13 cellular contexts compared by ENCODE assay signal in genomic region chr7:28405662-28406061, GRCh38. TPM values are rescaled to one million over a fixed set of nuclear protein-coding genes. Genes with fewer than 3 reads are reported as not detected.
A peak's percentile ranks its signal among the peaks of the same experiment; 100 is the strongest.
DNase-seq lines count a peak whose midpoint lies in the region; FAIRE-seq and TF ChIP-seq lines count a peak whose summit lies in the region.
"Had no signal": no experiment of that assay in that cellular context is flagged by ENCODE, and none has a peak within 500 bp of the region (broad histone marks: within the 10 kb centered on the region; RNA-seq: fewer than 3 reads in every experiment).

No MANE protein-coding gene starts in this region.

- H4K20me1 ChIP-seq in mammary epithelial cell (ENCODE audit: insufficient read depth, low read length) = no peaks in the 10 kb centered on the region

- no peak for FAIRE-seq in small intestine (lab: Jason Lieb, UNC)
- FAIRE-seq: GM18507 had no signal

- H3K4me1 Mint-ChIP-seq in type B pancreatic cell (ENCODE audit: unreplicated experiment) = peaks cover 17% of the 10 kb centered on the region

- H3K9me3 ChIP-seq in A673 (ENCODE audit: low read depth, low read length, poor library complexity, severe bottlenecking) (no peaks in the 10 kb centered on the region), mammary epithelial cell (replicated peaks; ENCODE audit: insufficient read depth, low read length) (no peaks in the 10 kb centered on the region), small intestine (ENCODE audit: control insufficient read depth, low read depth) (no peaks in the 10 kb centered on the region)
- H3K9me3 ChIP-seq: HAP-1 had no signal

- POLR2A ChIA-PET in A673 (lab: Charles Lee; ENCODE audit: low non-redundant PET) = no interaction called here

- H3K27me3 Mint-ChIP-seq in type B pancreatic cell = peaks cover 53% of the 10 kb centered on the region

- H3K9me3 Mint-ChIP-seq in type B pancreatic cell = no peaks in the 10 kb centered on the region

- BruUV-seq in A673 (replicated peaks; lab: Mats Ljungman, UMichigan) (no TSS peak), mammary epithelial cell (replicated peaks; lab: Mats Ljungman, UMichigan) (no TSS peak)

- H3K9ac ChIP-seq in mammary epithelial cell (ENCODE audit: insufficient read depth, low read length) = no peak overlapping the region

- peaks cover 15% of the 10 kb centered on the region for H3K27me3 ChIP-seq in A673 (replicated peaks; ENCODE audit: insufficient read depth, low read depth, low read length, poor library complexity)
- no peaks in the 10 kb centered on the region for H3K27me3 ChIP-seq in mammary epithelial cell (ENCODE audit: insufficient read depth, low read length)
- peaks cover 4 to 11% of the 10 kb centered on the region in 2 donors for H3K27me3 ChIP-seq in small intestine (ENCODE audit: control insufficient read depth in 2 of 2, insufficient read depth in 2 of 2, low read length in 2 of 2)

- H3K27ac ChIP-seq in A673 (ENCODE audit: low read depth, low read length, poor library complexity, severe bottlenecking) = no peak overlapping the region
- H3K27ac ChIP-seq in mammary epithelial cell (ENCODE audit: insufficient read depth, low read depth, low read length) = peak overlapping the region; percentile 50
- no peak overlapping the region for H3K27ac ChIP-seq in small intestine (ENCODE audit: low read depth in 1 of 2, low read length in 1 of 2)
- H3K27ac ChIP-seq: C4-2B had no signal

- no peak overlapping the region for H2AFZ ChIP-seq in mammary epithelial cell (ENCODE audit: low read depth, low read length)

- H3K36me3 Mint-ChIP-seq in type B pancreatic cell = no peaks in the 10 kb centered on the region
- H3K36me3 Mint-ChIP-seq: naive B cell had no signal

- no peak overlapping the region for H3K27ac Mint-ChIP-seq in type B pancreatic cell
- H3K27ac Mint-ChIP-seq: naive B cell had no signal

- H3K36me3 ChIP-seq in A673 (ENCODE audit: insufficient read depth, low read length, poor library complexity, severe bottlenecking) (no peaks in the 10 kb centered on the region), mammary epithelial cell (ENCODE audit: insufficient read depth, low read length) (no peaks in the 10 kb centered on the region), small intestine (ENCODE audit: control insufficient read depth in 2 of 2, insufficient read depth in 2 of 2, low read length in 2 of 2) (no peaks in the 10 kb centered on the region)
- H3K36me3 ChIP-seq: HAP-1 had no signal

- intact Hi-C loops in A673 (cut with micrococcal nuclease; ENCODE audit: unreplicated experiment) (no loop called here), mammary epithelial cell (cut with micrococcal nuclease) (loop anchor here (5.0 kb wide), 4 partner anchors 108 to 452 kb away; no protein-coding TSS in a partner anchor)

- peak overlapping the region; percentile 16 for H3K4me2 ChIP-seq in mammary epithelial cell (ENCODE audit: insufficient read depth, low read depth, low read length)

- CTCF ChIA-PET in A673 (lab: Charles Lee) (no interaction called here), mammary epithelial cell (lab: Charles Lee; ENCODE audit: low non-redundant PET) (no interaction called here)

- H3K4me1 ChIP-seq in A673 (ENCODE audit: insufficient read depth, low read length, poor library complexity, severe bottlenecking) (peaks cover 4% of the 10 kb centered on the region), mammary epithelial cell (ENCODE audit: insufficient read depth, low read length) (peaks cover 36% of the 10 kb centered on the region), small intestine (ENCODE audit: control insufficient read depth in 2 of 2, insufficient read depth in 1 of 2, low read depth in 1 of 2, low read length in 1 of 2) (peaks cover 0 to 3% of the 10 kb centered on the region in 2 donors)
- H3K4me1 ChIP-seq: HAP-1 had no signal

- H3K4me3 Mint-ChIP-seq in type B pancreatic cell = no peak overlapping the region

- TF ChIP-seq CTCF in A673 (conservative IDR thresholded peaks at IDR 0.05; ENCODE audit: low read depth, low read length) (no peak), mammary epithelial cell (conservative IDR thresholded peaks at IDR 0.05 in 1 of 2, IDR thresholded peaks at IDR 0.05 in 1 of 2; ENCODE audit: extremely low read depth in 1 of 2, insufficient read depth in 1 of 2, low read depth in 1 of 2, low read length in 2 of 2) (no peak), type B pancreatic cell (conservative IDR thresholded peaks at IDR 0.05) (no peak)

- no peaks in the 10 kb centered on the region for H3K79me2 ChIP-seq in mammary epithelial cell (ENCODE audit: insufficient read depth, low read length)

- 11% methylated on average over 5 of the region's 5 CpGs for WGBS in mammary epithelial cell (ENCODE audit: low coverage, missing lambda C conversion rate)
- 47 to 57% (median 49%) methylated on average over 5 of the region's 5 CpGs for WGBS in small intestine, 3 donors

- in situ Hi-C loops in mammary epithelial cell (cut with MboI; ENCODE audit: low sequenced_read_pairs in 2 of 2) = no loop called here

- dilution Hi-C loops in mammary epithelial cell (cut with HindIII; ENCODE audit: low sequenced_read_pairs) = no loop called here

- H3K4me3 ChIP-seq in A673 (ENCODE audit: low read depth, low read length, poor library complexity, severe bottlenecking) = no peak overlapping the region
- H3K4me3 ChIP-seq in mammary epithelial cell (replicated peaks in 1 of 3; ENCODE audit: insufficient read depth in 1 of 3, low read depth in 2 of 3, low read length in 3 of 3) = no peak overlapping the region
- H3K4me3 ChIP-seq in small intestine (ENCODE audit: low read depth in 1 of 2, low read length in 2 of 2) = no peak overlapping the region
- H3K4me3 ChIP-seq: HAP-1 had no signal

- peak; percentile 40 for DNase-seq in A673 (ENCODE audit: low spot score)
- peak; percentile 69 for DNase-seq in HT1080 (ENCODE audit: low read depth)
- peak; percentile 97 for DNase-seq in mammary epithelial cell
- peak; percentile 59 for DNase-seq in kidney glomerular epithelial cell (lab: John Stamatoyannopoulos, UW)
- DNase-seq in NCI-H187 treated with DMSO at 0.1 percent for 48 hours (lab: John Stamatoyannopoulos, UW) = no peak
- DNase-seq in amygdala (lab: John Stamatoyannopoulos, UW) = no peak
- no peak for DNase-seq in small intestine
- no peak for DNase-seq in type B pancreatic cell (ENCODE audit: extremely low spot score, unreplicated experiment)
- DNase-seq: naive B cell had no signal

RNA-seq across cellular contexts. Expression of gene CREB5, which starts 6.7 kb away (rescaled TPM):
- total RNA-seq in A673 (2021) (7.1 and 10.3 TPM in 2 replicates), mammary epithelial cell (10 to 100 TPM; 16.2 to 17.8 TPM), type B pancreatic cell (ENCODE audit: low replicate concordance) (5.6 and 31.0 TPM in 2 replicates)
- total RNA-seq in HT1080 (2014; rRNA removed; shearing (Covaris generic)) = 5.0 and 9.3 TPM in 2 replicates
- polyA plus RNA-seq in HT1080 (2015; cell fraction: cytosol; rRNA removed) = 7.7 and 11.8 TPM in 2 replicates
- polyA plus RNA-seq in HT1080 (2015; cell fraction: nucleus; rRNA removed) = 23.2 and 23.3 TPM in 2 replicates
- polyA plus RNA-seq in mammary epithelial cell (7.5 TPM), small intestine (1 to 10 TPM in 1 of 3 donors, under 1 TPM in 1, not detected in 1; 0.27 to 1.8 TPM)
- 6.7 TPM for polyA minus RNA-seq in mammary epithelial cell
- total RNA-seq: T-helper 2 cell treated with Interferon-gamma antibody and Interleukin-4, amounts not matched to agents 100 ng/mL and 5 ng/mL, for 36 hours had no signal

Comparison
In these comparisons a context has a peak if more than half of its experiments do, and no peak if none do; other contexts are left out.
1. DNase-seq: peak in A673 (single experiment), HT1080 (single experiment), mammary epithelial cell (single experiment) and kidney glomerular epithelial cell (single experiment); none in NCI-H187 treated with DMSO at 0.1 percent for 48 hours (single experiment), amygdala (0 of 56), small intestine (single experiment) and type B pancreatic cell (single experiment).